In genomic region chr14:77099425-77100167, GRCh38 we compare ENCODE assay signal across 1 cellular context.
TF ChIP-seq lines count a peak whose summit lies in the region.

No MANE protein-coding gene starts in this region.

TF ChIP-seq in GM12878, 131 proteins besides CTCF, POLR2A, EP300 and RAD21 (continued from another document):
- no peak for TF ChIP-seq E2F4 (IDR thresholded peaks at IDR 0.05; ENCODE audit: low read depth, low read length)
